ENCODE assay signal across 20 cellular contexts in genomic region chr15:71566226-71566625, GRCh38.
"Had no signal": no experiment of that assay in that cellular context is flagged by ENCODE, and none has a peak within 500 bp of the region (broad histone marks: within the 10 kb centered on the region; RNA-seq: fewer than 3 reads in every experiment).

No MANE protein-coding gene starts in this region.

- H2AFZ ChIP-seq: hepatocyte, neural progenitor cell had no signal

- ATAC-seq: left colon; left lung; naive thymus-derived CD8-positive, alpha-beta T cell; right lobe of liver; stimulated activated memory B cell treated with anti-CD40 and anti-IgM and Interleukin-4, amounts not matched to agents 10 μg/mL and 1 μg/mL and 100 μg/mL, for 72 hours; stimulated activated naive CD8-positive, alpha-beta T cell treated with anti-CD3 and anti-CD28 coated beads, Interleukin-15, amount 100 ng/mL, for 72 hours had no signal

- H3K27ac ChIP-seq: hepatocyte, left lung, neural progenitor cell, right atrium auricular region, right lobe of liver had no signal

- DNase-seq: left colon; left lung; naive thymus-derived CD8-positive, alpha-beta T cell; ovary; right lobe of liver; stimulated activated CD4-positive, alpha-beta T cell treated with anti-CD3 and anti-CD28 coated beads, Interleukin-1b, Interleukin-23, amount 100 ng/mL, for 48 hours; stimulated activated CD4-positive, alpha-beta T cell treated with anti-CD3 and anti-CD28 coated beads, Interleukin-2, amount 100 ng/mL, for 48 hours; stimulated activated CD4-positive, alpha-beta T cell treated with anti-CD3 and anti-CD28 coated beads, Interleukin-4, amount 100 ng/mL, for 4 hours; stimulated activated CD8-positive, alpha-beta memory T cell treated with anti-CD3 and anti-CD28 coated beads, Interleukin-4, amount 100 ng/mL, for 48 hours; stimulated activated naive CD4-positive, alpha-beta T cell treated with Interleukin-2 at 50 U/mL for 16 hours; stimulated activated naive CD8-positive, alpha-beta T cell treated with anti-CD3 and anti-CD28 coated beads, Interleukin-15, amount 100 ng/mL, for 72 hours; substantia nigra; uterus had no signal

- H3K4me2 ChIP-seq: hepatocyte, neural progenitor cell, smooth muscle cell had no signal

- H3K4me1 ChIP-seq: neural progenitor cell, right lobe of liver, tibial nerve, uterus had no signal

- H3K27me3 ChIP-seq: hepatocyte, left lung, neural progenitor cell, ovary, right atrium auricular region, right lobe of liver, tibial nerve, uterus had no signal

- H3K36me3 ChIP-seq: left lung, neural progenitor cell, ovary, right atrium auricular region, right lobe of liver, tibial nerve, uterus had no signal

- H3K9me3 ChIP-seq: left lung, ovary, right atrium auricular region, right lobe of liver, tibial nerve, uterus had no signal

- FAIRE-seq: keratinocyte had no signal

- H3K4me3 ChIP-seq: hepatocyte, left lung, neural progenitor cell, ovary, right atrium auricular region, right lobe of liver, smooth muscle cell, tibial nerve, uterus had no signal

- H3K9ac ChIP-seq: neural progenitor cell had no signal
